8 cellular contexts compared by ENCODE assay signal in genomic region chr16:1964506-1965471, GRCh38. TPM values are rescaled to one million over a fixed set of nuclear protein-coding genes. Genes with fewer than 3 reads are reported as not detected.
DNase-seq lines count a peak whose midpoint lies in the region; ATAC-seq, FAIRE-seq and TF ChIP-seq lines count a peak whose summit lies in the region.

Gene RPS2 (minus strand): TSS chr16:1964826. CDS start chr16:1964625, 201 bp downstream.

- FAIRE-seq in small intestine (lab: Jason Lieb, UNC) = no peak

- H2AFZ ChIP-seq in ACC112 (ENCODE audit: low read length, unreplicated experiment) = no peak within 1 kb of the TSS
- H2AFZ ChIP-seq in mammary epithelial cell (ENCODE audit: low read depth, low read length) = peak within 1 kb of the TSS; percentile 81

- TF ChIP-seq CTCF in WERI-Rb-1 (IDR thresholded peaks at IDR 0.05; ENCODE audit: low read depth, low read length) (no peak), mammary epithelial cell (conservative IDR thresholded peaks at IDR 0.05 in 1 of 2, IDR thresholded peaks at IDR 0.05 in 1 of 2; ENCODE audit: extremely low read depth in 1 of 2, insufficient read depth in 1 of 2, low read depth in 1 of 2, low read length in 2 of 2) (no peak)

- H3K4me2 ChIP-seq in mammary epithelial cell (ENCODE audit: insufficient read depth, low read depth, low read length) = peak within 1 kb of the TSS; percentile 85

- H3K4me3 ChIP-seq in ACC112 (ENCODE audit: low read depth, low read length) = peak within 1 kb of the TSS; percentile 85
- peak within 1 kb of the TSS; percentile 82 for H3K4me3 ChIP-seq in WERI-Rb-1 (ENCODE audit: low read depth, low read length)
- peak within 1 kb of the TSS; percentile 59 to 98 (median 94) for H3K4me3 ChIP-seq in mammary epithelial cell (replicated peaks in 1 of 3; ENCODE audit: insufficient read depth in 1 of 3, low read depth in 2 of 3, low read length in 3 of 3)
- peak within 1 kb of the TSS; percentile 92 for H3K4me3 ChIP-seq in iPS-20b (ENCODE audit: low read length)
- peak within 1 kb of the TSS; percentile 72 to 85 for H3K4me3 ChIP-seq in small intestine (ENCODE audit: low read depth in 1 of 2, low read length in 2 of 2)

- peaks cover 26% of the 10 kb centered on the region for H3K4me1 ChIP-seq in ACC112 (ENCODE audit: control insufficient read depth, insufficient read depth, low read length, unreplicated experiment)
- peaks cover 16% of the 10 kb centered on the region for H3K4me1 ChIP-seq in mammary epithelial cell (ENCODE audit: insufficient read depth, low read length)
- peaks cover 5% of the 10 kb centered on the region; the same call in 1 of the 2 replicates for H3K4me1 ChIP-seq in iPS-20b (ENCODE audit: insufficient read depth, low read length)
- peaks cover 2 to 3% of the 10 kb centered on the region in 2 donors for H3K4me1 ChIP-seq in small intestine (ENCODE audit: control insufficient read depth in 2 of 2, insufficient read depth in 1 of 2, low read depth in 1 of 2, low read length in 1 of 2)

- DNase-seq in NCI-H2227 (lab: John Stamatoyannopoulos, UW; ENCODE audit: unreplicated experiment) = peak; percentile 99
- DNase-seq in WERI-Rb-1 = peak; percentile 99
- peak; percentile 96 for DNase-seq in mammary epithelial cell
- DNase-seq in small intestine = peak; percentile 99

- H4K20me1 ChIP-seq in mammary epithelial cell (ENCODE audit: insufficient read depth, low read length) = peaks cover 3% of the 10 kb centered on the region

- in situ Hi-C loops in mammary epithelial cell (cut with MboI; ENCODE audit: low sequenced_read_pairs in 2 of 2) = no loop called here

- ATAC-seq in GM18873 (IDR thresholded peaks at IDR 0.05; ENCODE audit: low FRiP score, unreplicated experiment) (peak; percentile 73), HG03139 (IDR thresholded peaks at IDR 0.05; ENCODE audit: unreplicated experiment) (peak; percentile 85)

- intact Hi-C loops in mammary epithelial cell (cut with micrococcal nuclease) = loop anchor here (2.0 kb wide), 1 partner anchor 44 kb away; the partner anchor contains the start of gene ZNF598

- peak within 1 kb of the TSS; percentile 96 for H3K9ac ChIP-seq in mammary epithelial cell (ENCODE audit: insufficient read depth, low read length)
- peak within 1 kb of the TSS; percentile 99 for H3K9ac ChIP-seq in iPS-20b (ENCODE audit: low read depth, low read length)

- WGBS in mammary epithelial cell (ENCODE audit: low coverage, missing lambda C conversion rate) = under 1% methylated on average over 29 of the region's 104 CpGs
- WGBS in small intestine, 3 donors = 0 to 1% (median 1%) methylated on average over 83 to 104 of the region's 104 CpGs

- CTCF ChIA-PET in mammary epithelial cell (lab: Charles Lee; ENCODE audit: low non-redundant PET) = no interaction called here

- dilution Hi-C loops in mammary epithelial cell (cut with HindIII; ENCODE audit: low sequenced_read_pairs) = loop anchor here (5.0 to 10.0 kb wide), 3 partner anchors 37 to 200 kb away; no protein-coding TSS in a partner anchor

- H3K9me3 ChIP-seq in WERI-Rb-1 (ENCODE audit: severe bottlenecking) = no peaks in the 10 kb centered on the region
- H3K9me3 ChIP-seq in mammary epithelial cell (replicated peaks; ENCODE audit: insufficient read depth, low read length) = no peaks in the 10 kb centered on the region
- no peaks in the 10 kb centered on the region for H3K9me3 ChIP-seq in iPS-20b (ENCODE audit: insufficient read depth, low read depth, low read length)
- no peaks in the 10 kb centered on the region for H3K9me3 ChIP-seq in small intestine (ENCODE audit: control insufficient read depth, low read depth)

- peaks cover 59% of the 10 kb centered on the region for H3K79me2 ChIP-seq in ACC112 (ENCODE audit: control insufficient read depth, insufficient read depth, low read length, unreplicated experiment)
- H3K79me2 ChIP-seq in mammary epithelial cell (ENCODE audit: insufficient read depth, low read length) = peaks cover 60% of the 10 kb centered on the region

- BruUV-seq in mammary epithelial cell (replicated peaks; lab: Mats Ljungman, UMichigan) = TSS peak; percentile 83

- H3K36me3 ChIP-seq in ACC112 (ENCODE audit: insufficient read depth, low read length) = peaks cover 18% of the 10 kb centered on the region; the same call in 1 of the 2 replicates
- peaks cover 43% of the 10 kb centered on the region for H3K36me3 ChIP-seq in WERI-Rb-1
- H3K36me3 ChIP-seq in mammary epithelial cell (ENCODE audit: insufficient read depth, low read length) = peaks cover 4% of the 10 kb centered on the region
- peaks cover 33% of the 10 kb centered on the region for H3K36me3 ChIP-seq in iPS-20b (ENCODE audit: insufficient read depth, low read depth, low read length)
- peaks cover 3 to 13% of the 10 kb centered on the region in 2 donors for H3K36me3 ChIP-seq in small intestine (ENCODE audit: control insufficient read depth in 2 of 2, insufficient read depth in 2 of 2, low read length in 2 of 2)

- H3K27ac ChIP-seq in ACC112 (ENCODE audit: low read depth, low read length) (peak within 1 kb of the TSS; percentile 88), WERI-Rb-1 (peak within 1 kb of the TSS; percentile 92), mammary epithelial cell (ENCODE audit: insufficient read depth, low read depth, low read length) (peak within 1 kb of the TSS; percentile 87), iPS-20b (ENCODE audit: low read length) (peak within 1 kb of the TSS; percentile 81), small intestine (ENCODE audit: low read depth in 1 of 2, low read length in 1 of 2) (peak within 1 kb of the TSS; percentile 94 to 98)

- H3K27me3 ChIP-seq in ACC112 (ENCODE audit: insufficient read depth, low read length) (no peaks in the 10 kb centered on the region), WERI-Rb-1 (ENCODE audit: insufficient read depth, low read depth, severe bottlenecking) (no peaks in the 10 kb centered on the region), mammary epithelial cell (ENCODE audit: insufficient read depth, low read length) (no peaks in the 10 kb centered on the region), iPS-20b (ENCODE audit: insufficient read depth, low read length) (no peaks in the 10 kb centered on the region), small intestine (ENCODE audit: control insufficient read depth in 2 of 2, insufficient read depth in 2 of 2, low read length in 2 of 2) (no peaks in the 10 kb centered on the region)

RNA-seq across cellular contexts. Expression of gene RPS2, which starts in this region (rescaled TPM):
- 1,000 to 10,000 TPM; 1,442 to 3,060 TPM for total RNA-seq in mammary epithelial cell
- 3,984 TPM for polyA plus RNA-seq in mammary epithelial cell
- 3,102 TPM for polyA minus RNA-seq in mammary epithelial cell
- 1,000 to 10,000 TPM; 1,075 to 4,112 (median 2,213) TPM for polyA plus RNA-seq in small intestine

Comparison
In these comparisons a context has a peak if more than half of its experiments do, and no peak if none do; other contexts are left out.
1. Peak in every context shown above with its lines: DNase-seq, ATAC-seq, H3K4me3 ChIP-seq and H3K27ac ChIP-seq.